24 cellular contexts compared by ENCODE assay signal in the genomic region with DNA sequence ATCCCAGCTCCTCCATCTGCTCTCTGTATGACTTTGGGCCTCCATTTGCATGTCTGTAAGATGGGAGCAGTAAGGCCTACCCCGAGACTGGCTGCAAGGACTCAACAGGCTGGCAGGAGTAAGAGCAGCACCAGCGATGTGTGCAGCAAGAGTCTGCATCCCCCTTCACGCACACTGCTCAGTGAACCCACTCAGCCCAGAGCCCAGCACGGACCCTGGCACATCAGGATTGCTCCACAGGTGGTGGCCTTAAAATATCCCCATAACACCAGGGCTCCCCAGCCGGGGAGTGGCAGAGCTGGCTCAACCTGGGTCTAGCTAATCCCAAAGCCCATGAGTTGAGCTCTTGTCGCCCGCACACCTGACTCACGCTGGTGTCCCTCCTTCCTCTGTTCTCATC. TPM values are rescaled to one million over a fixed set of nuclear protein-coding genes. Genes with fewer than 3 reads are reported as not detected.
DNase-seq lines count a peak whose midpoint lies in the region; ATAC-seq lines count a peak whose summit lies in the region.
"Had no signal": no experiment of that assay in that cellular context is flagged by ENCODE, and none has a peak within 500 bp of the region (broad histone marks: within the 10 kb centered on the region; RNA-seq: fewer than 3 reads in every experiment).

No MANE protein-coding gene starts in this region.

- H2AFZ ChIP-seq in neuronal stem cell (ENCODE audit: low read length), result no peak overlapping the region
- no peak overlapping the region for H2AFZ ChIP-seq in trophoblast cell (ENCODE audit: insufficient read depth, low read length, poor library complexity)
- H2AFZ ChIP-seq: GM23338 had no signal

- H3K27me3 ChIP-seq in adipocyte (replicated peaks; ENCODE audit: control insufficient read depth, insufficient read depth, low read length) (no peaks in the 10 kb centered on the region), neuronal stem cell (ENCODE audit: control insufficient read depth in 3 of 3, insufficient read depth in 3 of 3, low read depth in 1 of 3, low read length in 3 of 3) (no peaks in the 10 kb centered on the region), trophoblast cell (ENCODE audit: insufficient read depth, low read length) (no peaks in the 10 kb centered on the region)
- H3K27me3 ChIP-seq: BE2C; BLaER1 treated with 17β-estradiol and CSF1 and Interleukin-3, amounts not matched to agents 10 nM and 100 nM had no signal

- H2BK5ac ChIP-seq in neuronal stem cell (ENCODE audit: low read length), result no peak overlapping the region
- no peak overlapping the region for H2BK5ac ChIP-seq in trophoblast cell (ENCODE audit: low read depth, low read length, poor library complexity)

- H3K9me3 ChIP-seq in adipocyte (ENCODE audit: control insufficient read depth, low read length) (no peaks in the 10 kb centered on the region), neuronal stem cell (replicated peaks in 1 of 2; ENCODE audit: control insufficient read depth in 2 of 2, insufficient read depth in 1 of 2, low read depth in 1 of 2, low read length in 2 of 2) (peaks cover 0 to 1% of the 10 kb centered on the region in 2 donors), trophoblast cell (ENCODE audit: insufficient read depth, low read depth, low read length) (no peaks in the 10 kb centered on the region)
- H3K9me3 ChIP-seq: A549; BE2C; BLaER1 treated with 17β-estradiol and CSF1 and Interleukin-3, amounts not matched to agents 10 nM and 100 nM had no signal

- H2AK5ac ChIP-seq in neuronal stem cell (ENCODE audit: low read depth, low read length) (no peak overlapping the region), trophoblast cell (ENCODE audit: low read length) (no peak overlapping the region)

- H2BK12ac ChIP-seq in neuronal stem cell (ENCODE audit: low read length), result no peak overlapping the region
- no peak overlapping the region for H2BK12ac ChIP-seq in trophoblast cell (ENCODE audit: low read length)

- H3K4me3 ChIP-seq in adipocyte (ENCODE audit: low read length) (no peak overlapping the region), neuronal stem cell (ENCODE audit: low read length in 2 of 2) (no peak overlapping the region), trophoblast cell (ENCODE audit: low read depth, low read length) (no peak overlapping the region)
- H3K4me3 ChIP-seq: A549; BLaER1 treated with 17β-estradiol and CSF1 and Interleukin-3, amounts not matched to agents 10 nM and 100 nM; GM23338 had no signal

- no peak overlapping the region for H3K4ac ChIP-seq in neuronal stem cell (ENCODE audit: low read length)
- no peak overlapping the region for H3K4ac ChIP-seq in trophoblast cell (ENCODE audit: low read depth, low read length)

- H4K12ac ChIP-seq in trophoblast cell (ENCODE audit: low read depth, low read length), result no peak overlapping the region

- no peak for ATAC-seq in Right ventricle myocardium inferior
- ATAC-seq: A549, GM23338, HCT116 had no signal

- H3K4me1 ChIP-seq in adipocyte (ENCODE audit: control insufficient read depth, insufficient read depth, low read length), result peaks cover 28% of the 10 kb centered on the region
- H3K4me1 ChIP-seq in neuronal stem cell (ENCODE audit: control insufficient read depth in 2 of 2, insufficient read depth in 1 of 2, low read depth in 1 of 2, low read length in 2 of 2), result no peaks in the 10 kb centered on the region
- no peaks in the 10 kb centered on the region for H3K4me1 ChIP-seq in trophoblast cell (ENCODE audit: control insufficient read depth in 1 of 2, insufficient read depth in 2 of 2, low read length in 2 of 2)
- H3K4me1 ChIP-seq: BE2C had no signal

- H3K79me1 ChIP-seq in neuronal stem cell (ENCODE audit: low read depth, low read length), result peaks cover 4% of the 10 kb centered on the region
- H3K79me1 ChIP-seq in trophoblast cell (ENCODE audit: low read length), result no peaks in the 10 kb centered on the region

- H3K18ac ChIP-seq in neuronal stem cell (ENCODE audit: low read length) (no peak overlapping the region), trophoblast cell (ENCODE audit: low read length) (no peak overlapping the region)

- H3K36me3 ChIP-seq in adipocyte (ENCODE audit: control insufficient read depth, insufficient read depth, low read length, severe bottlenecking) (peaks cover 59% of the 10 kb centered on the region), neuronal stem cell (replicated peaks in 1 of 2; ENCODE audit: control insufficient read depth in 2 of 2, insufficient read depth in 2 of 2, low read length in 2 of 2) (peaks cover 38 to 78% of the 10 kb centered on the region in 2 donors), trophoblast cell (ENCODE audit: control insufficient read depth in 1 of 2, insufficient read depth in 2 of 2, low read length in 2 of 2) (peaks cover 61 to 74% of the 10 kb centered on the region in 2 experiments)

- DNase-seq in Right ventricle myocardium inferior (ENCODE audit: missing footprints), result peak; percentile 22
- DNase-seq in cardiac septum (ENCODE audit: low spot score), result no peak
- DNase-seq in adipocyte (ENCODE audit: low read depth), result no peak
- no peak for DNase-seq in neuronal stem cell (ENCODE audit: low spot score)
- DNase-seq in trophoblast cell, result no peak
- no peak for DNase-seq in NCI-H1436 (lab: John Stamatoyannopoulos, UW)
- DNase-seq: 8988T; ACHN; AML-193; BE2C; CD4-positive, alpha-beta T cell; CD8-positive, alpha-beta memory T cell; DMS 273 treated with DMSO at 0.1 percent for 48 hours; DMS79 treated with DMSO at 0.1 percent for 48 hours; GF-D8; H9; HFFc6 had no signal

- no CpG with 5 or more reads among the region's 8 CpGs for WGBS in neuronal stem cell (ENCODE audit: extremely low coverage in 2 of 2, insufficient read length in 2 of 2, insufficient replicate concordance in 1 of 2), 2 donors
- no CpG with 5 or more reads among the region's 8 CpGs for WGBS in trophoblast cell (ENCODE audit: extremely low coverage, insufficient coverage, insufficient read length)

- no peak overlapping the region for H4K8ac ChIP-seq in neuronal stem cell (ENCODE audit: low read depth, low read length)
- no peak overlapping the region for H4K8ac ChIP-seq in trophoblast cell (ENCODE audit: low read depth, low read length)

- H3K14ac ChIP-seq in neuronal stem cell (ENCODE audit: low read length) (no peak overlapping the region), trophoblast cell (ENCODE audit: low read length) (no peak overlapping the region)

- H3K23ac ChIP-seq in neuronal stem cell (ENCODE audit: low read depth, low read length, poor library complexity), result no peak overlapping the region
- no peak overlapping the region for H3K23ac ChIP-seq in trophoblast cell (ENCODE audit: low read length)

- intact Hi-C loops in Right ventricle myocardium inferior (cut with DNase I) (no loop called here), cardiac septum (cut with DNase I) (no loop called here)

- no peak overlapping the region for H3K4me2 ChIP-seq in neuronal stem cell (ENCODE audit: insufficient read depth, low read length, poor library complexity, severe bottlenecking)
- no peak overlapping the region for H3K4me2 ChIP-seq in trophoblast cell (ENCODE audit: low read length)
- H3K4me2 ChIP-seq: A549, GM23338 had no signal

- no peak overlapping the region for H4K91ac ChIP-seq in neuronal stem cell (ENCODE audit: low read depth, low read length, poor library complexity)
- H4K91ac ChIP-seq in trophoblast cell (ENCODE audit: low read depth, low read length), result no peak overlapping the region

- H3K27ac ChIP-seq in neuronal stem cell (replicated peaks; ENCODE audit: low read length), result no peak overlapping the region
- H3K27ac ChIP-seq in trophoblast cell (ENCODE audit: low read depth, low read length), result no peak overlapping the region
- H3K27ac ChIP-seq: A549; BLaER1 treated with 17β-estradiol and CSF1 and Interleukin-3, amounts not matched to agents 10 nM and 100 nM had no signal

- H3K9ac ChIP-seq in adipocyte (ENCODE audit: low read length), result peak overlapping the region; percentile 58
- H3K9ac ChIP-seq in neuronal stem cell (ENCODE audit: low read depth, low read length, poor library complexity), result peak overlapping the region; percentile 37
- H3K9ac ChIP-seq in trophoblast cell (ENCODE audit: low read length), result no peak overlapping the region

- no peak overlapping the region for H2BK15ac ChIP-seq in neuronal stem cell (ENCODE audit: low read length)

- H2BK120ac ChIP-seq in neuronal stem cell (ENCODE audit: low read depth, low read length) (no peak overlapping the region), trophoblast cell (ENCODE audit: insufficient read depth, low read length, poor library complexity) (no peak overlapping the region)

- H3K79me2 ChIP-seq in trophoblast cell (ENCODE audit: control insufficient read depth, insufficient read depth, low read length, poor library complexity), result no peaks in the 10 kb centered on the region

RNA-seq across cellular contexts. Expression of a gene that starts 23.4 kb away (rescaled TPM):
- total RNA-seq in Right ventricle myocardium inferior (22.9 TPM), cardiac septum (22.1 TPM)
- 30.8 TPM for polyA plus RNA-seq in neuronal stem cell (2013, experiment 1 of 2)
- polyA plus RNA-seq in neuronal stem cell (2013, experiment 2 of 2), result 28.0 TPM
- polyA plus RNA-seq in trophoblast cell (2013), result 33.5 and 35.8 TPM in 2 replicates

RNA-seq across cellular contexts. Expression of a gene that starts 24.0 kb away (rescaled TPM):
- total RNA-seq in Right ventricle myocardium inferior (3.2 TPM), cardiac septum (3.5 TPM)
- 6.4 TPM for polyA plus RNA-seq in neuronal stem cell (2013, experiment 1 of 2)
- polyA plus RNA-seq in neuronal stem cell (2013, experiment 2 of 2), result 6.2 TPM
- polyA plus RNA-seq in trophoblast cell (2013), result 7.5 and 8.0 TPM in 2 replicates

RNA-seq across cellular contexts. Expression of a gene that starts 40.8 kb away (rescaled TPM):
- total RNA-seq in Right ventricle myocardium inferior (0.60 TPM), cardiac septum (0.27 TPM)
- polyA plus RNA-seq in neuronal stem cell (2013, experiment 1 of 2), result not detected
- polyA plus RNA-seq in neuronal stem cell (2013, experiment 2 of 2), result not detected
- not detected in 2 replicates for polyA plus RNA-seq in trophoblast cell (2013)
- total RNA-seq: CD8-positive, alpha-beta memory T cell; Daoy; G401; GM23338; H4; H9; HFFc6 had no signal
- polyA plus RNA-seq: A549; CD8-positive, alpha-beta memory T cell; GM23338 had no signal
